22 cellular contexts compared by ENCODE assay signal in the genomic region with DNA sequence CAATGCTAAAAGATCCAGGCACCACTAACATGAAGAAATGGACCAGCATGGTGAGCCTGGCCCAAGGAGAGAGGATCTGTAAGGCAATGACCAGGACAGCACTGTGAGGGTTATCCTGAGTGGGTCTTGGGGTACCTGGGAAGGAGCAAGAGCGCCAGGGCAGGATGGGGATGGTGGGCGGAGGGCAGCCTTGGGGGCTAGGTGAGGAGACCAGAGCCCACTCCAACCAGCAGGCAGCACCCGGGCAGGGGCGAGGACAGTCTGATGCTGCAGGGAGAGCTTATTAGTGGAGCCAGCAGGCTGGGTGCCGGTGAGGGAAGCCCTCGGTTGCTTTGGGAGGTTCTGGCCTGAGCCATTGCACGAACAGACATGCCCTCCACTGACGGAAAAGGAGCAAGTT. TPM values are rescaled to one million over a fixed set of nuclear protein-coding genes. Genes with fewer than 3 reads are reported as not detected.
DNase-seq lines count a peak whose midpoint lies in the region; TF ChIP-seq lines count a peak whose summit lies in the region.
"Had no signal": no experiment of that assay in that cellular context is flagged by ENCODE, and none has a peak within 500 bp of the region (broad histone marks: within the 10 kb centered on the region; RNA-seq: fewer than 3 reads in every experiment).

No MANE protein-coding gene starts in this region.

- DNase-seq in activated CD8-positive, alpha-beta memory T cell treated with anti-CD3 and anti-CD28 coated beads, Interleukin-2, amount 50 U/mL, for 4 hours = peak; percentile 7
- no peak for DNase-seq in activated CD8-positive, alpha-beta memory T cell treated with anti-CD3 and anti-CD28 coated beads for 24 hours
- DNase-seq in tibial nerve (ENCODE audit: low spot score in 2 of 2) (no peak), NCI-H187 (lab: John Stamatoyannopoulos, UW) (no peak), OCI-M1 (lab: John Stamatoyannopoulos, UW) (no peak), iPS-NIHi7 (ENCODE audit: extremely low spot score) (no peak)
- DNase-seq: activated effector memory CD4-positive, alpha-beta T cell treated with anti-CD3 and anti-CD28 coated beads, Interleukin-2, amount 50 U/mL, for 16 hours; CD4-positive, alpha-beta memory T cell; dermis blood vessel endothelial cell; HCEC 1CT; kidney glomerular epithelial cell; mesendoderm; NCI-H1105; NCI-H2107; NCI-H510A treated with DMSO at 0.1 percent for 48 hours; SHP77; stimulated activated naive CD8-positive, alpha-beta T cell treated with anti-CD3 and anti-CD28 coated beads, Interleukin-15, amount 100 ng/mL, for 72 hours had no signal

- TF ChIP-seq POLR2A in tibial nerve (IDR thresholded peaks at IDR 0.05) = no peak

- H3K4me3 ChIP-seq in tibial nerve = no peak overlapping the region
- H3K4me3 ChIP-seq: psoas muscle, skin epidermis, vagina had no signal

- H3K36me3 ChIP-seq in tibial nerve = peaks cover 0 to 84% (median 8%) of the 10 kb centered on the region in 3 donors

- H3K27me3 ChIP-seq in layer of hippocampus (ENCODE audit: control insufficient read depth, insufficient read depth, low read length) = no peaks in the 10 kb centered on the region
- no peaks in the 10 kb centered on the region for H3K27me3 ChIP-seq in tibial nerve
- H3K27me3 ChIP-seq: vagina had no signal

- no peak for TF ChIP-seq EP300 in tibial nerve (IDR thresholded peaks at IDR 0.05)

- 88 to 91% methylated on average over 8 of the region's 8 CpGs for whole genome bisulfite sequencing in tibial nerve, 2 donors

- H3K27ac ChIP-seq in angular gyrus (ENCODE audit: low read depth, low read length) (peak overlapping the region; percentile 99), layer of hippocampus (ENCODE audit: low read depth, low read length) (peak overlapping the region; percentile 99), tibial nerve (peak overlapping the region in 3 of 4 donors; percentile 39 to 93 (median 88))
- H3K27ac ChIP-seq: psoas muscle, vagina had no signal

- no peak for TF ChIP-seq CTCF in tibial nerve (IDR thresholded peaks at IDR 0.05)

- peaks cover 0 to 32% (median 16%) of the 10 kb centered on the region in 4 donors for H3K4me1 ChIP-seq in tibial nerve

- no peaks in the 10 kb centered on the region for H3K9me3 ChIP-seq in tibial nerve
- H3K9me3 ChIP-seq: psoas muscle, vagina had no signal

RNA-seq across cellular contexts. Expression of gene NAP1L4, which starts 10.7 kb away (rescaled TPM):
- 100 to 1,000 TPM in 2 of 4 donors, 10 to 100 TPM in 2; 94.3 to 129 (median 111) TPM for total RNA-seq in tibial nerve

RNA-seq across cellular contexts. Expression of gene CARS1, which starts 54.4 kb away (rescaled TPM):
- 10 to 100 TPM; 29.3 to 50.4 (median 36.4) TPM for total RNA-seq in tibial nerve
